ENCODE assay signal across 1 cellular context in the genomic region with DNA sequence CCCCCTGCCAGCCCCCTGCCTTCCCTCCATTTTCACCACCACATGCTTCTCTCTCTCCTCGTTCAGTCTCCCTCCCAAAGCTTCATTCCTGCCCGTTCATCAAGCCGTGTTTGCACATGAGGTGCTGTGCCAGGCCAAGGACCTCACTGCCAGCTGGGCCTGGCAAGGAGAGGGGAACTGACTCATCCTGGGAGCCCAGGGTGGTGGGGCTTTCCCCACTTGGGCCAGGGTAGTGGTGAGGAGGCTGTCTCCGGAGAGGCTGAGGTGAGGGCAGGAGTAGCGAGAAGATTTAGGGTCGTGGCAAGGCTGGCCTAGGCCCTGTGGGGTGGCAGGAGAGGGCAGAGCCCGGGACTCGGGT.
TF ChIP-seq lines count a peak whose summit lies in the region.

No MANE protein-coding gene starts in this region.

TF ChIP-seq in WTC11, 78 proteins besides CTCF, POLR2A, EP300 and RAD21 (continued from another document):
- TF ChIP-seq, protein P1, sequence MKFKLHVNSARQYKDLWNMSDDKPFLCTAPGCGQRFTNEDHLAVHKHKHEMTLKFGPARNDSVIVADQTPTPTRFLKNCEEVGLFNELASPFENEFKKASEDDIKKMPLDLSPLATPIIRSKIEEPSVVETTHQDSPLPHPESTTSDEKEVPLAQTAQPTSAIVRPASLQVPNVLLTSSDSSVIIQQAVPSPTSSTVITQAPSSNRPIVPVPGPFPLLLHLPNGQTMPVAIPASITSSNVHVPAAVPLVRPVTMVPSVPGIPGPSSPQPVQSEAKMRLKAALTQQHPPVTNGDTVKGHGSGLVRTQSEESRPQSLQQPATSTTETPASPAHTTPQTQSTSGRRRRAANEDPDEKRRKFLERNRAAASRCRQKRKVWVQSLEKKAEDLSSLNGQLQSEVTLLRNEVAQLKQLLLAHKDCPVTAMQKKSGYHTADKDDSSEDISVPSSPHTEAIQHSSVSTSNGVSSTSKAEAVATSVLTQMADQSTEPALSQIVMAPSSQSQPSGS (CRISPR knock-in tag; IDR thresholded peaks at IDR 0.05; ENCODE audit: borderline replicate concordance, low read depth), result no peak
- TF ChIP-seq, protein P2, sequence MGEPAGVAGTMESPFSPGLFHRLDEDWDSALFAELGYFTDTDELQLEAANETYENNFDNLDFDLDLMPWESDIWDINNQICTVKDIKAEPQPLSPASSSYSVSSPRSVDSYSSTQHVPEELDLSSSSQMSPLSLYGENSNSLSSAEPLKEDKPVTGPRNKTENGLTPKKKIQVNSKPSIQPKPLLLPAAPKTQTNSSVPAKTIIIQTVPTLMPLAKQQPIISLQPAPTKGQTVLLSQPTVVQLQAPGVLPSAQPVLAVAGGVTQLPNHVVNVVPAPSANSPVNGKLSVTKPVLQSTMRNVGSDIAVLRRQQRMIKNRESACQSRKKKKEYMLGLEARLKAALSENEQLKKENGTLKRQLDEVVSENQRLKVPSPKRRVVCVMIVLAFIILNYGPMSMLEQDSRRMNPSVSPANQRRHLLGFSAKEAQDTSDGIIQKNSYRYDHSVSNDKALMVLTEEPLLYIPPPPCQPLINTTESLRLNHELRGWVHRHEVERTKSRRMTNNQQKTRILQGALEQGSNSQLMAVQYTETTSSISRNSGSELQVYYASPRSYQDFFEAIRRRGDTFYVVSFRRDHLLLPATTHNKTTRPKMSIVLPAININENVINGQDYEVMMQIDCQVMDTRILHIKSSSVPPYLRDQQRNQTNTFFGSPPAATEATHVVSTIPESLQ (CRISPR knock-in tag; IDR thresholded peaks at IDR 0.05), result no peak
- no peak for TF ChIP-seq SMAD3 (CRISPR knock-in tag; IDR thresholded peaks at IDR 0.05; ENCODE audit: borderline replicate concordance)
- TF ChIP-seq, protein P3, sequence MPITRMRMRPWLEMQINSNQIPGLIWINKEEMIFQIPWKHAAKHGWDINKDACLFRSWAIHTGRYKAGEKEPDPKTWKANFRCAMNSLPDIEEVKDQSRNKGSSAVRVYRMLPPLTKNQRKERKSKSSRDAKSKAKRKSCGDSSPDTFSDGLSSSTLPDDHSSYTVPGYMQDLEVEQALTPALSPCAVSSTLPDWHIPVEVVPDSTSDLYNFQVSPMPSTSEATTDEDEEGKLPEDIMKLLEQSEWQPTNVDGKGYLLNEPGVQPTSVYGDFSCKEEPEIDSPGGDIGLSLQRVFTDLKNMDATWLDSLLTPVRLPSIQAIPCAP (CRISPR knock-in tag; IDR thresholded peaks at IDR 0.05), result no peak
